ENCODE assay signal across 31 cellular contexts in the genomic region with DNA sequence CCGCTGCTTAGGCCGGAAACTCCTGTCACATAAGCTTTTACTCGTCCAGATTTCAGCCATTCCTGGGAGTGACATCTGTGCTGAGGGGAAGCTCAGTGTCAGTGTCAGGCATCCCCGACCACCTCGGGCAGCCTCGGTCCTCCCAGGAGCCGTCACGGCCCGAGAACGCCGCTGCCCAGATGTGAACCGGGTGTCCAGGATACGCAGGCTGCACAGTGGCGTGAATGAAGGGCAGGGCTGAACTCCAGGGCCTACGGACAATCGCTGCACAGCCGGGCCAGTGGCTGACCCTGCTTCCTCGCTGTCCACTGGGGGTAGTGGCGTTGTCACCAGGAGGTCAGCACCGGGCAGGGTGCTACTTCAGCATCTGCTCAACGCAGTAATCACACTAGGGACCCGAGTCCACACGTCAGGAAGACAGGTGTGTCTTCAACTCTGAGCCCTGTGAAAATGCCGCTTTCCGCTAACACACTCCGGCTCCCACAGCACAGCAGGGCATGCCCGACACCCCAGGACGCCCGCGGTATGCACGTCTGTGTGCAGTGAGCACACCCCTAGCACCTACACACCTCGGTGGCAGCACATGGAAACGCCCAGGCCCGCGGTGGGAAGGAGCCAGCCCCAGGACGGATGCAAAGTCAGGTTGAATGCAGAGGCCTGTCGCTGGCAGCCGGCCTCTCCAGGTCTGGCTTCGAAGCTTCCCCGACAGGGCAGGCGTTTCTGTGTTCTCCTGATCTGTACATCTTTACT. TPM values are rescaled to one million over a fixed set of nuclear protein-coding genes. Genes with fewer than 3 reads are reported as not detected.
A peak's percentile ranks its signal among the peaks of the same experiment; 100 is the strongest.
DNase-seq lines count a peak whose midpoint lies in the region; ATAC-seq, FAIRE-seq and TF ChIP-seq lines count a peak whose summit lies in the region.
"Had no signal": no experiment of that assay in that cellular context is flagged by ENCODE, and none has a peak within 500 bp of the region (broad histone marks: within the 10 kb centered on the region; RNA-seq: fewer than 3 reads in every experiment).

No MANE protein-coding gene starts in this region.

- no peaks in the 10 kb centered on the region for H3K27me3 ChIP-seq in CD4-positive, alpha-beta T cell (ENCODE audit: control insufficient read depth, insufficient read depth, low read length)
- peaks cover 0 to 9% (median 0%) of the 10 kb centered on the region in 3 donors for H3K27me3 ChIP-seq in psoas muscle (ENCODE audit: insufficient read depth in 3 of 3, low read length in 2 of 3)

- H3K27ac Mint-ChIP-seq in CD4-positive, alpha-beta T cell: no peak overlapping the region
- peak overlapping the region; percentile 62 for H3K27ac Mint-ChIP-seq in neural crest cell (ENCODE audit: unreplicated experiment)
- H3K27ac Mint-ChIP-seq: immature natural killer cell had no signal

- H3K9me3 Mint-ChIP-seq in CD4-positive, alpha-beta T cell: no peaks in the 10 kb centered on the region
- H3K9me3 Mint-ChIP-seq in neural crest cell: peaks cover 5% of the 10 kb centered on the region
- H3K9me3 Mint-ChIP-seq: activated T-cell treated with anti-CD3 and anti-CD28 coated beads, Interleukin-2, amount 50 U/mL, for 24 hours; immature natural killer cell had no signal

- 92 to 94% (median 94%) methylated on average over 41 of the region's 41 CpGs for WGBS in psoas muscle, 3 donors

- TF ChIP-seq POLR2A in H54 (IDR thresholded peaks at IDR 0.05; ENCODE audit: low read depth, low read length): no peak

- POLR2A ChIA-PET in CD4-positive, alpha-beta T cell (lab: Charles Lee): interaction anchor here (1.2 kb wide), 1 partner anchor 13 kb away, joined by 4 read pairs; a partner anchor contains a TSS

- CTCF ChIA-PET in CD4-positive, alpha-beta T cell (lab: Charles Lee): no interaction called here

- peaks cover 10% of the 10 kb centered on the region; the same call in 1 of the 2 replicates for H3K36me3 ChIP-seq in SK-N-MC (ENCODE audit: insufficient read depth, low read length)
- H3K36me3 ChIP-seq in psoas muscle (ENCODE audit: insufficient read depth in 1 of 2, low read depth in 1 of 2): peaks cover 0 to 22% of the 10 kb centered on the region in 2 donors
- H3K36me3 ChIP-seq: WERI-Rb-1 had no signal

- no peak for TF ChIP-seq CTCF in CD4-positive, alpha-beta T cell (IDR thresholded peaks at IDR 0.05)
- TF ChIP-seq CTCF in neural crest cell (conservative IDR thresholded peaks at IDR 0.05) (no peak), psoas muscle (IDR thresholded peaks at IDR 0.05) (no peak)

- H3K27me3 Mint-ChIP-seq in CD4-positive, alpha-beta T cell: no peaks in the 10 kb centered on the region
- peaks cover 6% of the 10 kb centered on the region for H3K27me3 Mint-ChIP-seq in neural crest cell (ENCODE audit: low read depth)
- H3K27me3 Mint-ChIP-seq: progenitor cell of endocrine pancreas had no signal

- H3K27ac ChIP-seq in CD4-positive, alpha-beta T cell (ENCODE audit: low read depth, low read length): no peak overlapping the region
- peak overlapping the region; percentile 88 for H3K27ac ChIP-seq in SK-N-MC
- H3K27ac ChIP-seq in cingulate gyrus (ENCODE audit: low read depth, low read length): peak overlapping the region; percentile 75
- no peak overlapping the region for H3K27ac ChIP-seq in psoas muscle
- H3K27ac ChIP-seq: WERI-Rb-1 had no signal

- H3K4me1 ChIP-seq in psoas muscle: peaks cover 12% of the 10 kb centered on the region

- H3K9me3 ChIP-seq in CD4-positive, alpha-beta T cell (ENCODE audit: control insufficient read depth, low read length): no peaks in the 10 kb centered on the region
- H3K9me3 ChIP-seq in SK-N-MC (ENCODE audit: low read depth, low read length): no peaks in the 10 kb centered on the region
- no peaks in the 10 kb centered on the region for H3K9me3 ChIP-seq in psoas muscle

- H3K4me3 ChIP-seq in SK-N-MC (no peak overlapping the region; the same call in 1 of the 2 replicates), psoas muscle (no peak overlapping the region)

- H3K4me1 Mint-ChIP-seq in CD4-positive, alpha-beta T cell (ENCODE audit: low read depth): peaks cover 59% of the 10 kb centered on the region
- H3K4me1 Mint-ChIP-seq in neural crest cell: peaks cover 46% of the 10 kb centered on the region

- peak in 1 of 10 experiments; percentile 4 for DNase-seq in CD4-positive, alpha-beta T cell
- no peak for DNase-seq in SK-N-MC (ENCODE audit: low read depth, low spot score)
- no peak for DNase-seq in neural crest cell (ENCODE audit: low read depth, low spot score)
- DNase-seq in sciatic nerve (ENCODE audit: low spot score): no peak
- DNase-seq in H54 (ENCODE audit: insufficient read length, low spot score): no peak
- no peak for DNase-seq in NCI-H187 treated with DMSO at 0.1 percent for 48 hours (lab: John Stamatoyannopoulos, UW)
- no peak for DNase-seq in psoas muscle
- DNase-seq: activated gamma-delta T cell treated with Interleukin-2 at 50 U/mL for 16 hours; activated T-cell treated with anti-CD3 and anti-CD28 coated beads, Interleukin-2, amount 50 U/mL, for 24 hours; C1 segment of cervical spinal cord; COR-L47; effector memory CD4-positive, alpha-beta T cell; immature natural killer cell; IMR-90; left cardiac atrium; mammary epithelial cell; MV-4-11; NCI-H146; NCI-H2107; NCI-H345; stimulated activated CD4-positive, alpha-beta T cell treated with anti-CD3 and anti-CD28 coated beads, Interleukin-4, amount 100 ng/mL, for 24 hours; SW 1271; T1000; WERI-Rb-1 had no signal

- FAIRE-seq in H54 (lab: Jason Lieb, UNC): no peak
- FAIRE-seq: colon, GM12892 had no signal

- intact Hi-C loops in CD4-positive, alpha-beta T cell (cut with DNase I, micrococcal nuclease): no loop called here
- intact Hi-C loops in sciatic nerve (cut with DNase I): loop anchor here (10.0 kb wide), 1 partner anchor 73 kb away; no protein-coding TSS in a partner anchor
- intact Hi-C loops in psoas muscle (cut with DNase I): loop anchor here in 1 of 2 donors (10.0 kb wide), 1 partner anchor 57 kb away; no protein-coding TSS in a partner anchor

- H3K36me3 Mint-ChIP-seq in CD4-positive, alpha-beta T cell (ENCODE audit: low read depth): peaks cover 35% of the 10 kb centered on the region
- H3K36me3 Mint-ChIP-seq in neural crest cell (ENCODE audit: low read depth): peaks cover 35% of the 10 kb centered on the region

- ATAC-seq in CD4-positive, alpha-beta T cell (ENCODE audit: poor library complexity): no peak
- ATAC-seq in sciatic nerve (no peak), psoas muscle (no peak)
- ATAC-seq: HCT116, left cardiac atrium, Panc1 had no signal

- peak overlapping the region; percentile 86 for H3K4me3 Mint-ChIP-seq in CD4-positive, alpha-beta T cell
- H3K4me3 Mint-ChIP-seq in neural crest cell: peak overlapping the region; percentile 96

- no peak overlapping the region for H3K9ac ChIP-seq in SK-N-MC (ENCODE audit: insufficient read length)

RNA-seq across cellular contexts. Expression of a gene that starts 3.1 kb away (rescaled TPM):
- total RNA-seq in CD4-positive, alpha-beta T cell: 10 to 100 TPM; 26.8 to 27.6 TPM
- total RNA-seq in neural crest cell (16.0 and 19.4 TPM in 2 replicates), sciatic nerve (31.3 TPM), psoas muscle (1 to 10 TPM; 4.0 to 9.0 (median 6.8) TPM)
- polyA plus RNA-seq in psoas muscle: 1 to 10 TPM; 1.9 to 2.7 (median 2.7) TPM

RNA-seq across cellular contexts. Expression of a gene that starts 13.8 kb away (rescaled TPM):
- 1 to 10 TPM; 1.4 to 2.3 TPM for total RNA-seq in CD4-positive, alpha-beta T cell
- total RNA-seq in neural crest cell (19.4 and 19.8 TPM in 2 replicates), sciatic nerve (57.7 TPM), psoas muscle (1 to 10 TPM in 2 of 4 donors, under 1 TPM in 2; 0.57 to 2.1 (median 1.3) TPM)
- polyA plus RNA-seq in psoas muscle: 1 to 10 TPM in 1 of 3 donors, under 1 TPM in 2; 0.45 to 5.0 (median 0.51) TPM
- total RNA-seq: epithelial cell of proximal tubule had no signal
- polyA plus RNA-seq: mammary epithelial cell had no signal

Comparison
In these comparisons a context has a peak if more than half of its experiments do, and no peak if none do; other contexts are left out.
1. H3K27ac ChIP-seq: peak in SK-N-MC (single experiment) and cingulate gyrus (single experiment); none in CD4-positive, alpha-beta T cell (single experiment) and psoas muscle (single experiment).